Comparison of ENCODE assay signal across 9 cellular contexts in the genomic region with DNA sequence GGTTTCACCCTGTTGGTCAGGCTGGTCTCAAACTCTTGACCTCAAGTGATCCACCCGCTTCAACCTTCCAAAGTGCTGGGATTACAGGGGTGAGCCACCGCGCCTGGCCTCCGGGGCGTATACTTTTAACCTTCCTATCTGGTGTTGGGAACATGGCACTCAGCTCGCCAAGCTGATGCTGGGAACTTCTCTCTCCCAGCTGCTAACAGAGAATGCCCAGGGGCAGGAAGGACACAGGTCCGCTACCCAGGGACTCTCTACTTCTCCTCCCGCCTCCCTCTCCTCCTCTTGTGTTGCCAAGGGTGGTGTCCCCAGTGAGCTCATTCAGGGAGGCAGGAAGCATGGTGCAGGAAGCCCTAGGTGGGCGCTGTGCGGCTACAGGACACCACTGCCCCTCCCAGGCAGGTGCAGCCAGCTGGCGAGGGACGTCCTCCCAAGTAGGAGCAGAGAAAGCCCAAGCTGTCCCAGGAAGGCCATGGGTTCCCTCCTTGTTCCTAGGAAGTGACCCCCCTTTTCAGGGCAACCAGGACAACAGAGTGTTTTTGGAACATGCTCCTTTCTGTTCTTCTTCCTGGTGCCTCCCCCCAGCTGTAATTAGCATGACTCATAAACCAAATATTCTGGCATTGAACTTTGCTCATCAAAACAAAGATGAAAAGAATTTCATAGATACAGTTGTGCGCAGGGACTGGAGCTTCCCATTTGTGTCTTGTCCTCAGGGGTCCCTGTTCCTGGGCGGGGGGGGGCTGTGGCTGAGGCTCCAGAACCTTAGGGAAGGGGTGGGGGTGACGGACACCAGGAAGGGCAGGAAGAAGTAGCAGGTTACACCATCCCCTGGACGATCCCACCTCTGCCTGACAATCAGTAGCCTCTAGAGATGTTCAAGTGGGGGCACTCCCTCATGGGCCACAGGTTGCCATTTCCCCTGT. TPM values are rescaled to one million over a fixed set of nuclear protein-coding genes. Genes with fewer than 3 reads are reported as not detected.
DNase-seq lines count a peak whose midpoint lies in the region; ATAC-seq and TF ChIP-seq lines count a peak whose summit lies in the region.
"Had no signal": no experiment of that assay in that cellular context is flagged by ENCODE, and none has a peak within 500 bp of the region (broad histone marks: within the 10 kb centered on the region; RNA-seq: fewer than 3 reads in every experiment).

No MANE protein-coding gene starts in this region.

- H3K9me3 ChIP-seq in SJCRH30 (replicated peaks) (no peaks in the 10 kb centered on the region), gastrocnemius medialis (no peaks in the 10 kb centered on the region)

- H3K36me3 ChIP-seq in SJCRH30 (no peaks in the 10 kb centered on the region), gastrocnemius medialis (no peaks in the 10 kb centered on the region)

- ATAC-seq in foreskin keratinocyte (peak; percentile 60), gastrocnemius medialis (peak in 1 of 2 donors; percentile 28)

- intact Hi-C loops in gastrocnemius medialis (cut with DNase I; ENCODE audit: low total_unique reads) = no loop called here

- TF ChIP-seq CTCF in foreskin keratinocyte (conservative IDR thresholded peaks at IDR 0.05) (peak; percentile 25), gastrocnemius medialis (IDR thresholded peaks at IDR 0.05 in 4 of 5, conservative IDR thresholded peaks at IDR 0.05 in 1 of 5) (no peak)

- H3K4me1 ChIP-seq in SJCRH30 (peaks cover 50% of the 10 kb centered on the region), foreskin keratinocyte (peaks cover 27% of the 10 kb centered on the region), gastrocnemius medialis (peaks cover 47 to 57% of the 10 kb centered on the region in 2 donors)

- peak overlapping the region; percentile 22 for H3K4me3 ChIP-seq in SJCRH30
- H3K4me3 ChIP-seq in gastrocnemius medialis = peak overlapping the region; percentile 15 to 67 (median 60)

- in situ Hi-C loops in gastrocnemius medialis (cut with MboI; ENCODE audit: low sequenced_read_pairs in 4 of 4) = no loop called here

- H3K27me3 ChIP-seq in SJCRH30 (0 out of 2 replicates have a peak, but pooled peaks cover 3% of the 10 kb centered on the region), foreskin keratinocyte (no peaks in the 10 kb centered on the region), gastrocnemius medialis (no peaks in the 10 kb centered on the region)

- H3K27ac ChIP-seq in SJCRH30 (peak overlapping the region; percentile 16; the same call in 1 of the 2 replicates), foreskin keratinocyte (peak overlapping the region; percentile 95), gastrocnemius medialis (peak overlapping the region; percentile 63 to 83 (median 78))

- peak in 1 of 2 donors; percentile 21 for TF ChIP-seq POLR2A in gastrocnemius medialis (IDR thresholded peaks at IDR 0.05)

- DNase-seq in EL = peak; percentile 89
- DNase-seq in SJCRH30 = peak; percentile 49 to 59
- DNase-seq in foreskin keratinocyte = peak; percentile 81 to 90
- peak in 1 of 2 donors; percentile 34 for DNase-seq in gastrocnemius medialis
- DNase-seq in NCI-H82 treated with DMSO at 0.1 percent for 48 hours (lab: John Stamatoyannopoulos, UW; ENCODE audit: unreplicated experiment) = no peak
- DNase-seq in amniotic stem cell (lab: John Stamatoyannopoulos, UW) = no peak
- DNase-seq in DMS 273 treated with DMSO at 0.1 percent for 48 hours (lab: John Stamatoyannopoulos, UW) = no peak
- DNase-seq in activated naive CD4-positive, alpha-beta T cell treated with anti-CD3 and anti-CD28 coated beads, Interleukin-2, amount 50 U/mL, for 16 hours = no peak
- DNase-seq: activated naive CD4-positive, alpha-beta T cell treated with anti-CD3 and anti-CD28 coated beads for 36 hours had no signal

RNA-seq across cellular contexts. Expression of gene C1QTNF1, which starts 2.6 kb away (rescaled TPM):
- 45.7 and 48.3 TPM in 2 replicates for total RNA-seq in SJCRH30 (2014; rRNA removed; shearing (Covaris generic))
- total RNA-seq in foreskin keratinocyte = 29.5 and 38.9 TPM in 2 replicates
- polyA plus RNA-seq in foreskin keratinocyte = 26.0 and 34.5 TPM in 2 replicates
- total RNA-seq in gastrocnemius medialis = 10 to 100 TPM; 11.1 to 38.6 (median 21.2) TPM

RNA-seq across cellular contexts. Expression of gene CANT1, which starts 17.0 kb away (rescaled TPM):
- total RNA-seq in SJCRH30 (2014; rRNA removed; shearing (Covaris generic)) = 89.0 and 98.6 TPM in 2 replicates
- total RNA-seq in foreskin keratinocyte (67.2 and 68.5 TPM in 2 replicates), gastrocnemius medialis (10 to 100 TPM; 17.5 to 38.3 (median 26.6) TPM)
- polyA plus RNA-seq in foreskin keratinocyte = 48.4 and 49.3 TPM in 2 replicates

RNA-seq across cellular contexts. Expression of gene LGALS3BP, which starts 46.9 kb away (rescaled TPM):
- total RNA-seq in SJCRH30 (2014; rRNA removed; shearing (Covaris generic)) = 140 and 142 TPM in 2 replicates
- total RNA-seq in foreskin keratinocyte (339 and 389 TPM in 2 replicates), gastrocnemius medialis (10 to 100 TPM; 15.0 to 45.9 (median 23.0) TPM)
- 375 and 407 TPM in 2 replicates for polyA plus RNA-seq in foreskin keratinocyte

RNA-seq across cellular contexts. Expression of gene ENGASE, which starts 48.0 kb away (rescaled TPM):
- 56.3 and 82.5 TPM in 2 replicates for total RNA-seq in SJCRH30 (2014; rRNA removed; shearing (Covaris generic))
- total RNA-seq in foreskin keratinocyte (11.2 and 11.7 TPM in 2 replicates), gastrocnemius medialis (10 to 100 TPM in 2 of 4 donors, 1 to 10 TPM in 2; 5.1 to 14.2 (median 9.3) TPM)
- 8.0 and 8.5 TPM in 2 replicates for polyA plus RNA-seq in foreskin keratinocyte

Comparison
In these comparisons a context has a peak if more than half of its experiments do, and no peak if none do; other contexts are left out.
1. DNase-seq: peak in EL (single experiment), SJCRH30 (2 of 2) and foreskin keratinocyte (2 of 2); none in NCI-H82 treated with DMSO at 0.1 percent for 48 hours (single experiment), amniotic stem cell (single experiment), DMS 273 treated with DMSO at 0.1 percent for 48 hours (single experiment) and activated naive CD4-positive, alpha-beta T cell treated with anti-CD3 and anti-CD28 coated beads, Interleukin-2, amount 50 U/mL, for 16 hours (single experiment).
2. H3K27ac ChIP-seq: peak in every context shown above with its lines; median percentile 95 in foreskin keratinocyte; 78 in gastrocnemius medialis; 16 in SJCRH30.